In genomic region chrX:119407681-119408080, GRCh38 we compare ENCODE assay signal across 14 cellular contexts. TPM values are rescaled to one million over a fixed set of nuclear protein-coding genes. Genes with fewer than 3 reads are reported as not detected.
"Had no signal": no experiment of that assay in that cellular context is flagged by ENCODE, and none has a peak within 500 bp of the region (broad histone marks: within the 10 kb centered on the region; RNA-seq: fewer than 3 reads in every experiment).

No MANE protein-coding gene starts in this region.

- H3K9me3 ChIP-seq: ovary had no signal

- H3K4me3 ChIP-seq: cardiac muscle cell, ovary had no signal

- H3K27ac Mint-ChIP-seq: activated naive CD8-positive, alpha-beta T cell treated with anti-CD3 and anti-CD28 coated beads, Interleukin-2, amount 10 ng/mL, durations not matched to agents 7 days and 5 days had no signal

- H3K36me3 ChIP-seq: cardiac muscle cell, ovary had no signal

- H3K9me3 Mint-ChIP-seq: activated naive CD8-positive, alpha-beta T cell treated with anti-CD3 and anti-CD28 coated beads, Interleukin-2, amount 10 ng/mL, durations not matched to agents 7 days and 5 days had no signal

- H3K27me3 Mint-ChIP-seq: activated naive CD8-positive, alpha-beta T cell treated with anti-CD3 and anti-CD28 coated beads, Interleukin-2, amount 10 ng/mL, durations not matched to agents 7 days and 5 days; T-helper 17 cell had no signal

- H3K27me3 ChIP-seq: cardiac muscle cell, ovary had no signal

- H3K27ac ChIP-seq: cardiac muscle cell, ovary had no signal

- ATAC-seq: T-helper 17 cell had no signal

- H3K4me3 Mint-ChIP-seq: activated naive CD8-positive, alpha-beta T cell treated with anti-CD3 and anti-CD28 coated beads, Interleukin-2, amount 10 ng/mL, durations not matched to agents 7 days and 5 days; T-helper 17 cell had no signal

- FAIRE-seq: colon, frontal cortex had no signal

- DNase-seq: activated CD4-positive, alpha-beta T cell treated with anti-CD3 and anti-CD28 coated beads, Interleukin-2, amount 50 U/mL, for 1 hour; activated CD4-positive, CD25-positive, alpha-beta regulatory T cell; activated effector memory CD4-positive, alpha-beta T cell treated with Interleukin-2 at 50 U/mL for 16 hours; activated naive CD8-positive, alpha-beta T cell treated with anti-CD3 and anti-CD28 coated beads, Interleukin-2, amount 10 ng/mL, durations not matched to agents 7 days and 5 days; activated T-cell treated with anti-CD3 and anti-CD28 coated beads, Interleukin-2, amount 50 U/mL, for 1 hour; aorta; ovary; stimulated activated CD4-positive, alpha-beta T cell treated with anti-CD3 and anti-CD28 coated beads, Interleukin-4, amount 100 ng/mL, for 1 hour; stimulated activated CD8-positive, alpha-beta memory T cell treated with anti-CD3 and anti-CD28 coated beads, Interleukin-4, amount 100 ng/mL, for 48 hours; T-helper 17 cell had no signal

RNA-seq across cellular contexts. Expression of gene SLC25A43, which starts 8.5 kb away (rescaled TPM):
- polyA plus RNA-seq: neural cell had no signal
